Comparison of ENCODE assay signal across 15 cellular contexts in the genomic region with DNA sequence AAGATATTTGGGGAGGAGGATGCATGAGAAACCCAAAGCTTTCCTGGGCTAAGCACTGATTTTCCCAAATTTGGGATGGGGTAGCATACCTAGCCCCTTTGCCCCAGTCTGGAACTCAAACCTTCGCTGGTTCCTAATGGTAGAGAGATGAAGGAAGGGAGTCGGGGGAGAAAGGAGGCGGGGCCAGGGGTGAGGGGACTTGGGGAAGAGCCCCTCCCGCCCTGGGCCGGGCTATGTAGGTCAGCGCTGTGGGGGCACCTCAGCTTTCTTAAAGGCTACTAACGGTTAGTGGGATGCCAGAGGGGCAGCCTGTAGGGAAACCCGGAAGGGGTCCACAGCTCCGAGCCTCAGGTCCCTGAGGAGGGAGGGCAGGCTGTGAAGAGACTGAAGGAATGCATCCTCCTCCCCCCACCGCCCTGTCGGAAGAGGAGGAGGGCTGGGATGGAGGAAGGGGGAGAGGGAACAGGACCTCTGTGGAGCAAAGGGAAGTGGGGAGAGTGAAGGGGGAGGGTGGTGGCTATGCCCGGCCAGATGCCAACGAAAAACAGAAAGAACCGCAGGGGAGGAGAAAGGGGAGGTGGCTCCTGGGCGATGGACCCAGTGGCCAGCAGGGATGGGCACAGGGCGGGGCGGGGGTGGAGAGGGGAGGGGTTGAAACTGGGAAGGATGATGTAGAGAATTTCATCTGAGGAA. TPM values are rescaled to one million over a fixed set of nuclear protein-coding genes. Genes with fewer than 3 reads are reported as not detected.
DNase-seq lines count a peak whose midpoint lies in the region; ATAC-seq and TF ChIP-seq lines count a peak whose summit lies in the region.
"Had no signal": no experiment of that assay in that cellular context is flagged by ENCODE, and none has a peak within 500 bp of the region (broad histone marks: within the 10 kb centered on the region; RNA-seq: fewer than 3 reads in every experiment).

No MANE protein-coding gene starts in this region.

- H3K4me3 Mint-ChIP-seq in WTC11: peak overlapping the region; percentile 89
- H3K4me3 Mint-ChIP-seq: CD4-positive, CD25-positive, alpha-beta regulatory T cell; stimulated activated effector memory CD8-positive, alpha-beta T cell treated with anti-CD3 and anti-CD28 coated beads, Interleukin-12 subunit alpha, Interleukin-12 subunit beta, amount 100 ng/mL, for 72 hours had no signal

- peaks cover 75% of the 10 kb centered on the region for H3K27me3 ChIP-seq in left ventricle myocardium inferior (ENCODE audit: low read depth)

- peak; percentile 58 for DNase-seq in D341Med (ENCODE audit: low spot score)
- DNase-seq in WTC11 (ENCODE audit: low spot score): peak; percentile 60
- peak; percentile 33 for DNase-seq in left ventricle myocardium inferior
- DNase-seq in omental fat pad (ENCODE audit: low spot score): no peak
- DNase-seq in OCI-M1 (lab: John Stamatoyannopoulos, UW): no peak
- DNase-seq: CD4-positive, CD25-positive, alpha-beta regulatory T cell; central memory CD4-positive, alpha-beta T cell; SHP77 treated with DMSO at 0.1 percent for 48 hours; small intestine had no signal

- no peaks in the 10 kb centered on the region for H3K36me3 ChIP-seq in left ventricle myocardium inferior

- no peak overlapping the region for H3K27ac ChIP-seq in left ventricle myocardium inferior (replicated peaks)

- H3K4me3 ChIP-seq in left ventricle myocardium inferior: peak overlapping the region; percentile 59

- peaks cover 19% of the 10 kb centered on the region for H3K4me1 Mint-ChIP-seq in WTC11

- no peaks in the 10 kb centered on the region for H3K9me3 ChIP-seq in left ventricle myocardium inferior (replicated peaks)

- H3K27me3 Mint-ChIP-seq in WTC11 (ENCODE audit: low read depth): peaks cover 23% of the 10 kb centered on the region

- no peaks in the 10 kb centered on the region for H3K36me3 Mint-ChIP-seq in WTC11
- H3K36me3 Mint-ChIP-seq: CD4-positive, CD25-positive, alpha-beta regulatory T cell; stimulated activated effector memory CD8-positive, alpha-beta T cell treated with anti-CD3 and anti-CD28 coated beads, Interleukin-12 subunit alpha, Interleukin-12 subunit beta, amount 100 ng/mL, for 72 hours had no signal

- POLR2A ChIA-PET in WTC11 (lab: Charles Lee): interaction anchor here (1.0 kb wide), 1 partner anchor 15 kb away, joined by 6 read pairs; no protein-coding TSS in a partner anchor

- CTCF ChIA-PET in WTC11 (lab: Charles Lee): interaction anchor here (0.7 to 3.4 kb wide), 6 partner anchors 16 to 392 kb away, joined by 4 to 23 read pairs (median 12); partner anchors contain the start of gene ACKR1

- peaks cover 11% of the 10 kb centered on the region for H3K4me1 ChIP-seq in left ventricle myocardium inferior

- intact Hi-C loops in left ventricle myocardium inferior (cut with micrococcal nuclease): no loop called here

- no peaks in the 10 kb centered on the region for H3K9me3 Mint-ChIP-seq in WTC11
- H3K9me3 Mint-ChIP-seq: stimulated activated effector memory CD8-positive, alpha-beta T cell treated with anti-CD3 and anti-CD28 coated beads, Interleukin-12 subunit alpha, Interleukin-12 subunit beta, amount 100 ng/mL, for 72 hours had no signal

- ATAC-seq in WTC11: peak; percentile 77
- ATAC-seq in omental fat pad (ENCODE audit: low FRiP score): peak; percentile 38
- no peak for ATAC-seq in HG03280 (IDR thresholded peaks at IDR 0.05; ENCODE audit: unreplicated experiment)
- no peak for ATAC-seq in HG02870 (IDR thresholded peaks at IDR 0.05; ENCODE audit: unreplicated experiment)
- ATAC-seq in GM18517 (IDR thresholded peaks at IDR 0.05; ENCODE audit: unreplicated experiment): no peak
- ATAC-seq: HCT116 had no signal

- H3K27ac Mint-ChIP-seq in WTC11: no peak overlapping the region
- H3K27ac Mint-ChIP-seq: stimulated activated effector memory CD8-positive, alpha-beta T cell treated with anti-CD3 and anti-CD28 coated beads, Interleukin-12 subunit alpha, Interleukin-12 subunit beta, amount 100 ng/mL, for 72 hours had no signal

- TF ChIP-seq CTCF in WTC11 (IDR thresholded peaks at IDR 0.05) (no peak), left ventricle myocardium inferior (IDR thresholded peaks at IDR 0.05; ENCODE audit: borderline replicate concordance) (no peak), omental fat pad (IDR thresholded peaks at IDR 0.05) (no peak)

TF ChIP-seq in WTC11, 78 proteins besides CTCF, POLR2A, EP300 and RAD21:
- no peak for TF ChIP-seq ZNF423 (CRISPR knock-in tag; IDR thresholded peaks at IDR 0.05)
- no peak for TF ChIP-seq CDX4 (CRISPR knock-in tag; IDR thresholded peaks at IDR 0.05; ENCODE audit: borderline replicate concordance)
- no peak for TF ChIP-seq TEAD4 (CRISPR knock-in tag; IDR thresholded peaks at IDR 0.05)
- TF ChIP-seq USF1 (CRISPR knock-in tag; IDR thresholded peaks at IDR 0.05): no peak
- TF ChIP-seq, protein P1, sequence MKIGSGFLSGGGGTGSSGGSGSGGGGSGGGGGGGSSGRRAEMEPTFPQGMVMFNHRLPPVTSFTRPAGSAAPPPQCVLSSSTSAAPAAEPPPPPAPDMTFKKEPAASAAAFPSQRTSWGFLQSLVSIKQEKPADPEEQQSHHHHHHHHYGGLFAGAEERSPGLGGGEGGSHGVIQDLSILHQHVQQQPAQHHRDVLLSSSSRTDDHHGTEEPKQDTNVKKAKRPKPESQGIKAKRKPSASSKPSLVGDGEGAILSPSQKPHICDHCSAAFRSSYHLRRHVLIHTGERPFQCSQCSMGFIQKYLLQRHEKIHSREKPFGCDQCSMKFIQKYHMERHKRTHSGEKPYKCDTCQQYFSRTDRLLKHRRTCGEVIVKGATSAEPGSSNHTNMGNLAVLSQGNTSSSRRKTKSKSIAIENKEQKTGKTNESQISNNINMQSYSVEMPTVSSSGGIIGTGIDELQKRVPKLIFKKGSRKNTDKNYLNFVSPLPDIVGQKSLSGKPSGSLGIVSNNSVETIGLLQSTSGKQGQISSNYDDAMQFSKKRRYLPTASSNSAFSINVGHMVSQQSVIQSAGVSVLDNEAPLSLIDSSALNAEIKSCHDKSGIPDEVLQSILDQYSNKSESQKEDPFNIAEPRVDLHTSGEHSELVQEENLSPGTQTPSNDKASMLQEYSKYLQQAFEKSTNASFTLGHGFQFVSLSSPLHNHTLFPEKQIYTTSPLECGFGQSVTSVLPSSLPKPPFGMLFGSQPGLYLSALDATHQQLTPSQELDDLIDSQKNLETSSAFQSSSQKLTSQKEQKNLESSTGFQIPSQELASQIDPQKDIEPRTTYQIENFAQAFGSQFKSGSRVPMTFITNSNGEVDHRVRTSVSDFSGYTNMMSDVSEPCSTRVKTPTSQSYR (CRISPR knock-in tag; IDR thresholded peaks at IDR 0.05): 0 out of 2 replicates have a peak, but pooled peaks have one; percentile 58
- TF ChIP-seq IRF2 (CRISPR knock-in tag; IDR thresholded peaks at IDR 0.05; ENCODE audit: borderline replicate concordance, low read depth): no peak
- no peak for TF ChIP-seq SMAD4 (CRISPR knock-in tag; IDR thresholded peaks at IDR 0.05)
- no peak for TF ChIP-seq GRHL2 (CRISPR knock-in tag; IDR thresholded peaks at IDR 0.05; ENCODE audit: insufficient replicate concordance, severe bottlenecking)
- TF ChIP-seq ZNF425 (CRISPR knock-in tag; conservative IDR thresholded peaks at IDR 0.05): no peak
- TF ChIP-seq SP1 (CRISPR knock-in tag; conservative IDR thresholded peaks at IDR 0.05): peak; percentile 26; the same call in 1 of the 2 replicates
- TF ChIP-seq ZNF317 (CRISPR knock-in tag; IDR thresholded peaks at IDR 0.05; ENCODE audit: borderline replicate concordance, low read depth): no peak
- TF ChIP-seq TCF7 (CRISPR knock-in tag; IDR thresholded peaks at IDR 0.05; ENCODE audit: low read depth): no peak
TF ChIP-seq in WTC11: peak in this region for 2.

RNA-seq across cellular contexts. Expression of gene CADM3, which starts 1.3 kb away (rescaled TPM):
- total RNA-seq in WTC11 (2021): 5.1 to 5.5 TPM (median 5.3 TPM) in 3 replicates
- 3.7 TPM for total RNA-seq in left ventricle myocardium inferior
- total RNA-seq in omental fat pad: 10 to 100 TPM in 3 of 4 donors, 1 to 10 TPM in 1; 3.9 to 34.4 (median 12.9) TPM
- total RNA-seq: activated CD8-positive, alpha-beta memory T cell treated with anti-CD3 and anti-CD28 coated beads for 36 hours; CD4-positive, CD25-positive, alpha-beta regulatory T cell had no signal

RNA-seq across cellular contexts. Expression of gene ACKR1, which starts 31.9 kb away (rescaled TPM):
- total RNA-seq in WTC11 (2021): 0.18 to 0.63 TPM (median 0.34 TPM) in 3 replicates
- 10.9 TPM for total RNA-seq in left ventricle myocardium inferior
- total RNA-seq in omental fat pad: 100 to 1,000 TPM in 2 of 4 donors, 10 to 100 TPM in 2; 72.3 to 360 (median 125) TPM
- total RNA-seq: CD4-positive, CD25-positive, alpha-beta regulatory T cell had no signal

Comparison
In these comparisons a context has a peak if more than half of its experiments do, and no peak if none do; other contexts are left out.
1. DNase-seq: peak in D341Med (single experiment), WTC11 (single experiment) and left ventricle myocardium inferior (single experiment); none in omental fat pad (single experiment) and OCI-M1 (single experiment).
2. ATAC-seq: peak in WTC11 (single experiment) and omental fat pad (single experiment); none in HG03280 (single experiment), HG02870 (single experiment) and GM18517 (single experiment).